Comparison of ENCODE assay signal across 11 cellular contexts in the genomic region with DNA sequence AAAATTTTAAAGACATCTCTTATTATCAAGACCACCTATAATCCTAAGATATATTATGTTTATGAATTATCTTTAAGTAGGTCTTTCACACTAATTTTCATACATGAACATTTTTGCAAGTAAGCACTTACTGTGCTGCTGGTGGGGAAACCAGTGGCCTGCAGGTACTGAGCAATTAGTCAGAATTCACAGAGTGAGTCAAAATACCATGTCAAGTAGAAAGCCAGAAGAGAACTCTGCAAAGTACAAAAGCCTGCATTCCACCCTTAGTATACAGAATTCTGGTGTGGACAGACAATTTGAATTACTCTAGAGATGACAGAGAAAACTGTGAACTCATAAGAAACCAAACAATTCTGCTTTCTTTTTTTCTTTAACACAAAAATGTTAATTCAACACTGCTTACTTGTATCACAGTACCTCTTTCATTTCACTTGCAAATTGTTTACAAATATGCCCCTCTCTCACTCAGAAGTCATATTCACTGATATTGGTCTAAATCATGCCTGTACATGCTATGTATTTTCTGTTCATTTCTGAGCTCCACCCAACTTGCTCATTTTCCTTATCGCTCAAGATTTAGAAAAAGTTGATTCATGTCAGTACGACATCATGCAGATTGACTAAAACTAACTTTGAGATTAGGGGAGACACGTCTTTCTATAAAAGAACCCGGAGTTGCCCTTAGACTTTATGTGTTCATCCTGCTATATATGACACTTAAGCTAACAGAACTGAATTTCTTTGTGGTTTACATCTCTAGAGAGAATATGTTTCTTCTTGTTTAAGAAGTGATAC.
A peak's percentile ranks its signal among the peaks of the same experiment; 100 is the strongest.
DNase-seq lines count a peak whose midpoint lies in the region; ATAC-seq and TF ChIP-seq lines count a peak whose summit lies in the region.
"Had no signal": no experiment of that assay in that cellular context is flagged by ENCODE, and none has a peak within 500 bp of the region (broad histone marks: within the 10 kb centered on the region; RNA-seq: fewer than 3 reads in every experiment).

No MANE protein-coding gene starts in this region.

- no peaks in the 10 kb centered on the region for H3K27me3 ChIP-seq in colonic mucosa

- H3K36me3 Mint-ChIP-seq in mesothelial cell of epicardium: no peaks in the 10 kb centered on the region

- TF ChIP-seq CTCF in mesothelial cell of epicardium (IDR thresholded peaks at IDR 0.05; ENCODE audit: unreplicated experiment) (no peak), colonic mucosa (IDR thresholded peaks at IDR 0.05) (no peak)

- no peak overlapping the region for H3K4me3 Mint-ChIP-seq in mesothelial cell of epicardium

- H3K4me1 ChIP-seq in colonic mucosa: no peaks in the 10 kb centered on the region

- intact Hi-C loops in colonic mucosa (cut with DNase I): no loop called here

- DNase-seq in M059J (ENCODE audit: low read depth) (peak; percentile 33), mesothelial cell of epicardium (ENCODE audit: low spot score in 2 of 2, unreplicated experiment in 2 of 2) (no peak), DMS79 (lab: John Stamatoyannopoulos, UW) (no peak), colonic mucosa (no peak)
- DNase-seq: caudate nucleus, mesenchymal stem cell, SHP77 treated with DMSO at 0.1 percent for 48 hours had no signal

- ATAC-seq in GM18873 (IDR thresholded peaks at IDR 0.05; ENCODE audit: low FRiP score, unreplicated experiment) (peak; percentile 56), GM21786 (IDR thresholded peaks at IDR 0.05; ENCODE audit: unreplicated experiment) (peak; percentile 59), HG02571 (IDR thresholded peaks at IDR 0.05; ENCODE audit: unreplicated experiment) (no peak)
- ATAC-seq: sciatic nerve had no signal

- no peak overlapping the region for H3K9ac ChIP-seq in colonic mucosa (ENCODE audit: low read depth in 2 of 2, low read length in 2 of 2)

- no peaks in the 10 kb centered on the region for H3K27me3 Mint-ChIP-seq in mesothelial cell of epicardium (ENCODE audit: low read depth)

- no peak overlapping the region for H3K4me3 ChIP-seq in colonic mucosa

- H3K9me3 ChIP-seq in colonic mucosa: no peaks in the 10 kb centered on the region

- no peak overlapping the region for H3K27ac ChIP-seq in colonic mucosa

- H3K9me3 Mint-ChIP-seq in mesothelial cell of epicardium: no peaks in the 10 kb centered on the region

- peaks cover 48% of the 10 kb centered on the region for H3K4me1 Mint-ChIP-seq in mesothelial cell of epicardium

- H3K27ac Mint-ChIP-seq in mesothelial cell of epicardium: peak overlapping the region; percentile 33

- no peaks in the 10 kb centered on the region for H3K36me3 ChIP-seq in colonic mucosa
